19 cellular contexts compared by ENCODE assay signal in genomic region chr15:61830536-61831330, GRCh38.
"Had no signal": no experiment of that assay in that cellular context is flagged by ENCODE, and none has a peak within 500 bp of the region (broad histone marks: within the 10 kb centered on the region; RNA-seq: fewer than 3 reads in every experiment).

No MANE protein-coding gene starts in this region.

- H3K36me3 Mint-ChIP-seq: activated CD8-positive, alpha-beta memory T cell treated with anti-CD3 and anti-CD28 coated beads, Interleukin-2, amount 10 ng/mL, durations not matched to agents 7 days and 5 days; activated naive CD8-positive, alpha-beta T cell; naive thymus-derived CD4-positive, alpha-beta T cell had no signal

- H3K27ac Mint-ChIP-seq: activated B cell treated with CpG ODN at 0.5 μM for 24 hours; activated CD8-positive, alpha-beta memory T cell treated with anti-CD3 and anti-CD28 coated beads, Interleukin-2, amount 10 ng/mL, durations not matched to agents 7 days and 5 days; activated naive CD8-positive, alpha-beta T cell; activated T-cell treated with anti-CD3 and anti-CD28 coated beads, Interleukin-2, amount 50 U/mL, for 24 hours had no signal

- DNase-seq: activated B cell treated with CpG ODN at 0.5 μM for 24 hours; activated CD8-positive, alpha-beta memory T cell treated with anti-CD3 and anti-CD28 coated beads, Interleukin-2, amount 10 ng/mL, durations not matched to agents 7 days and 5 days; activated effector memory CD4-positive, alpha-beta T cell treated with anti-CD3 and anti-CD28 coated beads, Interleukin-2, amount 50 U/mL, for 16 hours; activated T-cell treated with anti-CD3 and anti-CD28 coated beads, Interleukin-2, amount 50 U/mL, for 24 hours; amygdala; brain microvascular endothelial cell; erythroblast; left cardiac atrium; lower lobe of right lung; naive thymus-derived CD4-positive, alpha-beta T cell; nucleus accumbens; psoas muscle; right lobe of liver; stimulated activated CD4-positive, alpha-beta T cell treated with anti-CD3 and anti-CD28 coated beads, Interleukin-2, amount 100 ng/mL, for 24 hours; stimulated activated naive CD4-positive, alpha-beta T cell; substantia nigra; T-helper 17 cell; transverse colon had no signal

- H3K27me3 ChIP-seq: right lobe of liver, transverse colon had no signal

- ATAC-seq: activated CD8-positive, alpha-beta memory T cell treated with anti-CD3 and anti-CD28 coated beads, Interleukin-2, amount 10 ng/mL, durations not matched to agents 7 days and 5 days; lower lobe of right lung; naive thymus-derived CD4-positive, alpha-beta T cell; right lobe of liver; T-helper 17 cell had no signal

- H3K4me1 ChIP-seq: psoas muscle, right lobe of liver, transverse colon had no signal

- H3K9me3 Mint-ChIP-seq: activated B cell treated with CpG ODN at 0.5 μM for 24 hours; activated T-cell treated with anti-CD3 and anti-CD28 coated beads, Interleukin-2, amount 50 U/mL, for 24 hours; naive thymus-derived CD4-positive, alpha-beta T cell had no signal

- H3K4me3 Mint-ChIP-seq: activated B cell treated with CpG ODN at 0.5 μM for 24 hours; activated CD8-positive, alpha-beta memory T cell treated with anti-CD3 and anti-CD28 coated beads, Interleukin-2, amount 10 ng/mL, durations not matched to agents 7 days and 5 days; activated naive CD8-positive, alpha-beta T cell; activated T-cell treated with anti-CD3 and anti-CD28 coated beads, Interleukin-2, amount 50 U/mL, for 24 hours; naive thymus-derived CD4-positive, alpha-beta T cell; T-helper 17 cell had no signal

- H3K36me3 ChIP-seq: brain microvascular endothelial cell, lower lobe of right lung, right lobe of liver, transverse colon had no signal

- H3K9me3 ChIP-seq: lower lobe of right lung, psoas muscle, right lobe of liver, transverse colon had no signal

- H3K27ac ChIP-seq: brain microvascular endothelial cell, lower lobe of right lung, psoas muscle, right lobe of liver, transverse colon had no signal

- H3K4me3 ChIP-seq: lower lobe of right lung, psoas muscle, right lobe of liver, transverse colon had no signal
